Comparison of ENCODE assay signal across 5 cellular contexts in genomic region chr9:35637427-35637955, GRCh38. TPM values are rescaled to one million over a fixed set of nuclear protein-coding genes. Genes with fewer than 3 reads are reported as not detected.
"Had no signal": no experiment of that assay in that cellular context is flagged by ENCODE, and none has a peak within 500 bp of the region (broad histone marks: within the 10 kb centered on the region; RNA-seq: fewer than 3 reads in every experiment).

No MANE protein-coding gene starts in this region.

RNA-seq across cellular contexts. Expression of gene SIT1, which starts 13.2 kb away (rescaled TPM):
- total RNA-seq: astrocyte, bronchial epithelial cell, cerebellum, left ventricle myocardium inferior, mammary epithelial cell had no signal
- polyA plus RNA-seq: mammary epithelial cell had no signal
